Comparison of ENCODE assay signal across 36 cellular contexts in genomic region chr17:69872675-69873262, GRCh38.
"Had no signal": no experiment of that assay in that cellular context is flagged by ENCODE, and none has a peak within 500 bp of the region (broad histone marks: within the 10 kb centered on the region; RNA-seq: fewer than 3 reads in every experiment).

No MANE protein-coding gene starts in this region.

- H3K27ac Mint-ChIP-seq: activated B cell treated with CpG ODN at 0.5 μM for 24 hours; activated CD4-positive, alpha-beta memory T cell treated with anti-CD3 and anti-CD28 coated beads, Interleukin-2, amount 10 ng/mL, durations not matched to agents 7 days and 5 days; activated CD4-positive, alpha-beta T cell treated with anti-CD3 and anti-CD28 coated beads, Interleukin-2, amount 10 ng/mL, durations not matched to agents 24 days and 14 days; activated CD8-positive, alpha-beta memory T cell treated with anti-CD3 and anti-CD28 coated beads, Interleukin-2, amount 10 ng/mL, durations not matched to agents 7 days and 5 days; activated CD8-positive, alpha-beta T cell treated with anti-CD3 and anti-CD28 coated beads, Interleukin-2, amount 10 ng/mL, durations not matched to agents 7 days and 5 days; activated naive CD4-positive, alpha-beta T cell treated with anti-CD3 and anti-CD28 coated beads, Interleukin-2, amount 10 ng/mL, durations not matched to agents 7 days and 5 days; activated naive CD4-positive, alpha-beta T cell treated with anti-CD3 and anti-CD28 coated beads, Interleukin-2, amount 50 U/mL, for 24 hours; activated naive CD8-positive, alpha-beta T cell; activated naive CD8-positive, alpha-beta T cell treated with anti-CD3 and anti-CD28 coated beads, Interleukin-2, amount 10 ng/mL, durations not matched to agents 7 days and 5 days; activated naive CD8-positive, alpha-beta T cell treated with anti-CD3 and anti-CD28 coated beads, Interleukin-2, amount 50 U/mL, for 24 hours; activated T-cell treated with anti-CD3 and anti-CD28 coated beads, Interleukin-2, amount 50 U/mL, for 24 hours; activated T-helper 2 cell treated with anti-CD3 and anti-CD28 coated beads, Interferon-gamma antibody, Interleukin-2, Interleukin-4, amounts not matched to agents 10 μg/mL and 5 μg/mL and 100 μg/mL, durations not matched to agents 14 hours and 24 hours and 36 hours; brain; T-helper 17 cell; T-helper 2 cell treated with Interferon-gamma antibody and Interleukin-4, amounts not matched to agents 5 μg/mL and 100 μg/mL, for 36 hours had no signal

- H3K36me3 ChIP-seq: ascending aorta, cardiac muscle cell had no signal

- DNase-seq: activated B cell treated with CpG ODN at 0.5 μM for 24 hours; activated CD4-positive, alpha-beta memory T cell treated with anti-CD3 and anti-CD28 coated beads, Interleukin-2, amount 10 ng/mL, durations not matched to agents 7 days and 5 days; activated CD4-positive, alpha-beta T cell treated with anti-CD3 and anti-CD28 coated beads for 4 hours; activated CD4-positive, alpha-beta T cell treated with anti-CD3 and anti-CD28 coated beads, Interleukin-2, amount 10 ng/mL, durations not matched to agents 24 days and 14 days; activated CD4-positive, alpha-beta T cell treated with anti-CD3 and anti-CD28 coated beads, Interleukin-2, amount 50 U/mL, for 1 hour; activated CD4-positive, alpha-beta T cell treated with anti-CD3 and anti-CD28 coated beads, Interleukin-2, amount 50 U/mL, for 4 hours; activated CD4-positive, CD25-positive, alpha-beta regulatory T cell treated with anti-CD3 and anti-CD28 coated beads, Interleukin-2, amount 50 U/mL, for 72 hours; activated CD8-positive, alpha-beta memory T cell treated with anti-CD3 and anti-CD28 coated beads for 24 hours; activated CD8-positive, alpha-beta memory T cell treated with anti-CD3 and anti-CD28 coated beads, Interleukin-2, amount 10 ng/mL, durations not matched to agents 7 days and 5 days; activated CD8-positive, alpha-beta memory T cell treated with anti-CD3 and anti-CD28 coated beads, Interleukin-2, amount 50 U/mL, for 48 hours; activated CD8-positive, alpha-beta T cell treated with anti-CD3 and anti-CD28 coated beads, Interleukin-2, amount 10 ng/mL, durations not matched to agents 7 days and 5 days; activated effector memory CD4-positive, alpha-beta T cell treated with Interleukin-2 at 50 U/mL for 16 hours; activated gamma-delta T cell; activated naive CD4-positive, alpha-beta T cell treated with anti-CD3 and anti-CD28 coated beads, Interleukin-2, amount 10 ng/mL, durations not matched to agents 7 days and 5 days; activated naive CD4-positive, alpha-beta T cell treated with Interleukin-2 at 50 U/mL for 16 hours; activated naive CD8-positive, alpha-beta T cell treated with anti-CD3 and anti-CD28 coated beads, Interleukin-2, amount 10 ng/mL, durations not matched to agents 7 days and 5 days; activated naive CD8-positive, alpha-beta T cell treated with anti-CD3 and anti-CD28 coated beads, Interleukin-2, amount 50 U/mL, for 24 hours; activated T-cell treated with anti-CD3 and anti-CD28 coated beads, Interleukin-2, amount 50 U/mL, for 24 hours; activated T-cell treated with anti-CD3 and anti-CD28 coated beads, Interleukin-2, amount 50 U/mL, for 48 hours; amygdala; anterior cingulate cortex; caudate nucleus; cerebellar nuclear complex; T-helper 17 cell; T-helper 9 cell had no signal

- H3K4me1 ChIP-seq: ascending aorta had no signal

- H3K27me3 Mint-ChIP-seq: activated B cell treated with CpG ODN at 0.5 μM for 24 hours; activated CD4-positive, alpha-beta memory T cell treated with anti-CD3 and anti-CD28 coated beads, Interleukin-2, amount 10 ng/mL, durations not matched to agents 7 days and 5 days; activated CD4-positive, alpha-beta T cell treated with anti-CD3 and anti-CD28 coated beads, Interleukin-2, amount 10 ng/mL, durations not matched to agents 24 days and 14 days; activated CD8-positive, alpha-beta memory T cell treated with anti-CD3 and anti-CD28 coated beads, Interleukin-2, amount 10 ng/mL, durations not matched to agents 7 days and 5 days; activated naive CD4-positive, alpha-beta T cell treated with anti-CD3 and anti-CD28 coated beads, Interleukin-2, amount 10 ng/mL, durations not matched to agents 7 days and 5 days; activated naive CD8-positive, alpha-beta T cell; activated naive CD8-positive, alpha-beta T cell treated with anti-CD3 and anti-CD28 coated beads, Interleukin-2, amount 10 ng/mL, durations not matched to agents 7 days and 5 days; activated naive CD8-positive, alpha-beta T cell treated with anti-CD3 and anti-CD28 coated beads, Interleukin-2, amount 50 U/mL, for 24 hours; activated T-cell treated with anti-CD3 and anti-CD28 coated beads, Interleukin-2, amount 50 U/mL, for 24 hours; brain; central memory CD8-positive, alpha-beta T cell had no signal

- H3K4me3 Mint-ChIP-seq: activated B cell treated with CpG ODN at 0.5 μM for 24 hours; activated CD4-positive, alpha-beta memory T cell treated with anti-CD3 and anti-CD28 coated beads, Interleukin-2, amount 10 ng/mL, durations not matched to agents 7 days and 5 days; activated CD4-positive, alpha-beta T cell treated with anti-CD3 and anti-CD28 coated beads, Interleukin-2, amount 10 ng/mL, durations not matched to agents 24 days and 14 days; activated CD8-positive, alpha-beta memory T cell treated with anti-CD3 and anti-CD28 coated beads, Interleukin-2, amount 10 ng/mL, durations not matched to agents 7 days and 5 days; activated CD8-positive, alpha-beta T cell treated with anti-CD3 and anti-CD28 coated beads, Interleukin-2, amount 10 ng/mL, durations not matched to agents 7 days and 5 days; activated naive CD4-positive, alpha-beta T cell treated with anti-CD3 and anti-CD28 coated beads, Interleukin-2, amount 10 ng/mL, durations not matched to agents 7 days and 5 days; activated naive CD4-positive, alpha-beta T cell treated with anti-CD3 and anti-CD28 coated beads, Interleukin-2, amount 50 U/mL, for 24 hours; activated naive CD8-positive, alpha-beta T cell; activated naive CD8-positive, alpha-beta T cell treated with anti-CD3 and anti-CD28 coated beads, Interleukin-2, amount 10 ng/mL, durations not matched to agents 7 days and 5 days; activated naive CD8-positive, alpha-beta T cell treated with anti-CD3 and anti-CD28 coated beads, Interleukin-2, amount 50 U/mL, for 24 hours; activated T-cell treated with anti-CD3 and anti-CD28 coated beads, Interleukin-2, amount 50 U/mL, for 24 hours; brain; central memory CD8-positive, alpha-beta T cell; T-helper 17 cell; T-helper 2 cell treated with Interferon-gamma antibody and Interleukin-4, amounts not matched to agents 5 μg/mL and 100 μg/mL, for 36 hours had no signal

- H3K36me3 Mint-ChIP-seq: activated CD8-positive, alpha-beta memory T cell treated with anti-CD3 and anti-CD28 coated beads, Interleukin-2, amount 10 ng/mL, durations not matched to agents 7 days and 5 days; activated naive CD4-positive, alpha-beta T cell treated with anti-CD3 and anti-CD28 coated beads, Interleukin-2, amount 10 ng/mL, durations not matched to agents 7 days and 5 days; activated naive CD4-positive, alpha-beta T cell treated with anti-CD3 and anti-CD28 coated beads, Interleukin-2, amount 50 U/mL, for 24 hours; activated naive CD8-positive, alpha-beta T cell; activated naive CD8-positive, alpha-beta T cell treated with anti-CD3 and anti-CD28 coated beads, Interleukin-2, amount 10 ng/mL, durations not matched to agents 7 days and 5 days; brain had no signal

- H3K27ac ChIP-seq: ascending aorta, cardiac muscle cell, VCaP had no signal

- H3K9me3 ChIP-seq: ascending aorta had no signal

- H3K4me3 ChIP-seq: ascending aorta, cardiac muscle cell had no signal

- FAIRE-seq: bronchial epithelial cell, TTC549 had no signal

- H3K4me1 Mint-ChIP-seq: activated B cell treated with CpG ODN at 0.5 μM for 24 hours; activated CD4-positive, alpha-beta memory T cell treated with anti-CD3 and anti-CD28 coated beads, Interleukin-2, amount 10 ng/mL, durations not matched to agents 7 days and 5 days; activated CD4-positive, alpha-beta T cell treated with anti-CD3 and anti-CD28 coated beads, Interleukin-2, amount 10 ng/mL, durations not matched to agents 24 days and 14 days; activated CD8-positive, alpha-beta memory T cell treated with anti-CD3 and anti-CD28 coated beads, Interleukin-2, amount 10 ng/mL, durations not matched to agents 7 days and 5 days; activated naive CD4-positive, alpha-beta T cell treated with anti-CD3 and anti-CD28 coated beads, Interleukin-2, amount 10 ng/mL, durations not matched to agents 7 days and 5 days; activated naive CD4-positive, alpha-beta T cell treated with anti-CD3 and anti-CD28 coated beads, Interleukin-2, amount 50 U/mL, for 24 hours; activated naive CD8-positive, alpha-beta T cell treated with anti-CD3 and anti-CD28 coated beads, Interleukin-2, amount 10 ng/mL, durations not matched to agents 7 days and 5 days; activated naive CD8-positive, alpha-beta T cell treated with anti-CD3 and anti-CD28 coated beads, Interleukin-2, amount 50 U/mL, for 24 hours; central memory CD8-positive, alpha-beta T cell; T-helper 17 cell had no signal

- H3K27me3 ChIP-seq: ascending aorta, cardiac muscle cell had no signal

- H3K9me3 Mint-ChIP-seq: activated B cell treated with CpG ODN at 0.5 μM for 24 hours had no signal

- ATAC-seq: activated CD8-positive, alpha-beta memory T cell treated with anti-CD3 and anti-CD28 coated beads, Interleukin-2, amount 10 ng/mL, durations not matched to agents 7 days and 5 days; activated CD8-positive, alpha-beta T cell treated with anti-CD3 and anti-CD28 coated beads, Interleukin-2, amount 10 ng/mL, durations not matched to agents 7 days and 5 days; activated naive CD8-positive, alpha-beta T cell treated with anti-CD3 and anti-CD28 coated beads, Interleukin-2, amount 50 U/mL, for 24 hours; T-helper 17 cell had no signal
